12 cellular contexts compared by ENCODE assay signal in genomic region chr11:19605500-19606371, GRCh38.
DNase-seq lines count a peak whose midpoint lies in the region; ATAC-seq and TF ChIP-seq lines count a peak whose summit lies in the region.
"Had no signal": no experiment of that assay in that cellular context is flagged by ENCODE, and none has a peak within 500 bp of the region (broad histone marks: within the 10 kb centered on the region; RNA-seq: fewer than 3 reads in every experiment).

No MANE protein-coding gene starts in this region.

- TF ChIP-seq CTCF in foreskin fibroblast (IDR thresholded peaks at IDR 0.05; ENCODE audit: low read depth, low read length) (no peak), smooth muscle cell (IDR thresholded peaks at IDR 0.05; ENCODE audit: borderline replicate concordance, insufficient read depth, poor library complexity, severe bottlenecking) (no peak), natural killer cell (IDR thresholded peaks at IDR 0.05) (no peak)

- no peaks in the 10 kb centered on the region for H3K4me1 Mint-ChIP-seq in natural killer cell

- intact Hi-C loops in natural killer cell (cut with micrococcal nuclease), result no loop called here

- peaks cover 3% of the 10 kb centered on the region for H3F3A ChIP-seq in smooth muscle cell (ENCODE audit: low read depth)

- H3K4me1 ChIP-seq in smooth muscle cell (ENCODE audit: low read depth), result peaks cover 5% of the 10 kb centered on the region
- H3K4me1 ChIP-seq: foreskin keratinocyte had no signal

- WGBS in smooth muscle cell (ENCODE audit: low lambda C conversion rate), result 51% methylated on average over 8 of the region's 8 CpGs

- peaks cover 29 to 44% of the 10 kb centered on the region in 2 donors for H3K27me3 Mint-ChIP-seq in natural killer cell (ENCODE audit: low read depth in 2 of 2)

- H3K27ac Mint-ChIP-seq in natural killer cell, result no peak overlapping the region

- H3K9ac ChIP-seq in smooth muscle cell (ENCODE audit: low read depth), result no peak overlapping the region

- DNase-seq in NCI-H1417 (lab: John Stamatoyannopoulos, UW) (peak in 2 of 3 experiments; percentile 25 to 58), NCI-H1417 treated with DMSO at 0.1 percent for 48 hours (lab: John Stamatoyannopoulos, UW) (no peak), NCI-H69 (lab: John Stamatoyannopoulos, UW) (peak; percentile 75), foreskin fibroblast (peak; percentile 67 to 87), smooth muscle cell (lab: John Stamatoyannopoulos, UW; ENCODE audit: unreplicated experiment) (no peak), natural killer cell (no peak)
- no peak for DNase-seq in activated CD4-positive, alpha-beta T cell treated with anti-CD3 and anti-CD28 coated beads for 4 hours
- DNase-seq: activated CD8-positive, alpha-beta memory T cell treated with anti-CD3 and anti-CD28 coated beads, Interleukin-2, amount 50 U/mL, for 48 hours; foreskin keratinocyte; OCI-M1 had no signal

- H3K4me3 Mint-ChIP-seq in natural killer cell, result no peak overlapping the region

- H3K4me2 ChIP-seq in smooth muscle cell, result peak overlapping the region; percentile 23

- no peaks in the 10 kb centered on the region for H3K79me2 ChIP-seq in smooth muscle cell (ENCODE audit: low read depth)

- no peaks in the 10 kb centered on the region for H3K36me3 ChIP-seq in smooth muscle cell (ENCODE audit: low read depth)

- no peaks in the 10 kb centered on the region for H3K27me3 ChIP-seq in smooth muscle cell (ENCODE audit: low read depth)

- peaks cover 0 to 2% of the 10 kb centered on the region in 2 donors for H3K9me3 Mint-ChIP-seq in natural killer cell

- H4K20me1 ChIP-seq in smooth muscle cell (ENCODE audit: low read depth), result no peaks in the 10 kb centered on the region

- no peaks in the 10 kb centered on the region for H3K36me3 Mint-ChIP-seq in natural killer cell

- no peaks in the 10 kb centered on the region for H3K9me3 ChIP-seq in smooth muscle cell (replicated peaks; ENCODE audit: low read depth)

- no peak overlapping the region for H2AFZ ChIP-seq in smooth muscle cell (ENCODE audit: low read depth)

- no peak overlapping the region for H3K27ac ChIP-seq in smooth muscle cell (ENCODE audit: low read depth)
- H3K27ac ChIP-seq: 22Rv1, foreskin keratinocyte had no signal

- no peak for ATAC-seq in HG02885 (IDR thresholded peaks at IDR 0.05; ENCODE audit: poor library complexity, unreplicated experiment)
- no peak for ATAC-seq in natural killer cell
- ATAC-seq: foreskin keratinocyte had no signal

- H3K4me3 ChIP-seq in foreskin fibroblast (ENCODE audit: low read depth in 1 of 2, low read length in 2 of 2) (no peak overlapping the region), smooth muscle cell (no peak overlapping the region)

Comparison
In these comparisons a context has a peak if more than half of its experiments do, and no peak if none do; other contexts are left out.
1. DNase-seq: peak in NCI-H1417 (2 of 3), NCI-H69 (single experiment) and foreskin fibroblast (2 of 2); none in NCI-H1417 treated with DMSO at 0.1 percent for 48 hours (single experiment), smooth muscle cell (single experiment), natural killer cell (single experiment) and activated CD4-positive, alpha-beta T cell treated with anti-CD3 and anti-CD28 coated beads for 4 hours (0 of 2).